Comparison of ENCODE assay signal across 8 cellular contexts in the genomic region with DNA sequence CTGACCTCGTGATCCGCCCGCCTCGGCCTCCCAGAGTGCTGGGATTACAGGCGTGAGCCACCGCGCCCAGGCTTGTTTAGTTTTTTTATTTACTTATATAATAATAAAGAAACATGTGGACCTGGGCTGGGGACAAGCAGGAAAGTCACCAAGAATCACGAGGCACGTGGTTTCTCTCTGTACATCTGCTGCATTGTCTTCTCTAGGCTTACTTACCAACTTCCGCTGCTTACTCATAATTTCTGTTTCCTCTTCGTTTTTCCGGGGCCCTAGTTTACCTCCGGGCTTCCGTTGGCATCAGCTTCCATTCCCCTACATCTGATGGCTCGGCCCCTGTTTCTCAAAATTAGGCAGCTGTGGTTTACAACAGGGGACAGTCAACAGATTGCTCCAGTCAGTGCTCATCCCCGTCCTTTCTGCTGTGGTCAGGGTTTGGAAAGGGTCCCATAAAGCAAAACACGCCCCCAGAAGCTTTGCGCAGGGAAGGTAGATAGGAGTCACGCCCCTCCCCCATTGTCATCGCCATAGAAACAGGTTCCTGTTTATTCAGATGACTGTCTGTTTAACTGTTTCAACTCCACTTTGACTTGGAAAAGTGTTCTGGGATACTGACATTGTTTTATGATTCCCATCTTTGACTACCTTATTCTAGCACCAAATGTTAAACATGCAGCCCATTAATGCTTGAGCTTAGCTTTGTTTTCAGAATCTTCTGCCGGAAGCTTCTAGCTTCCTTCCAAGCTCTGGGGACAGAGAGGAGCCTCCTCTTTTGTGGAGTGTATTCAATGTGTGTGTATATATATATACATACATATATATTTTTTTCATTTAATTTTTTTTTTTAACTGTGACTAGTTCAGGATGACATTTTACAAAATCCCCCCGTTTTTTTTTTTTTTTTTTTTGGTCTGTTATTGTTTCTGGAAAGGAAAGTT. TPM values are rescaled to one million over a fixed set of nuclear protein-coding genes. Genes with fewer than 3 reads are reported as not detected.
DNase-seq lines count a peak whose midpoint lies in the region; ATAC-seq and TF ChIP-seq lines count a peak whose summit lies in the region.

No MANE protein-coding gene starts in this region.

- H3K4me1 ChIP-seq in upper lobe of left lung, result peaks cover 8 to 18% (median 17%) of the 10 kb centered on the region in 4 donors

- peak overlapping the region; percentile 73 to 86 (median 82) for H3K27ac ChIP-seq in upper lobe of left lung

- H3K36me3 ChIP-seq in upper lobe of left lung, result no peaks in the 10 kb centered on the region

- peak in 1 of 4 donors; percentile 16 for TF ChIP-seq POLR2A in upper lobe of left lung (IDR thresholded peaks at IDR 0.05)

- WGBS in upper lobe of left lung, 2 donors, result 33 to 35% methylated on average over 21 to 22 of the region's 22 CpGs

- H3K9me3 ChIP-seq in upper lobe of left lung, result no peaks in the 10 kb centered on the region

- TF ChIP-seq CTCF in upper lobe of left lung (IDR thresholded peaks at IDR 0.05), result no peak

- DNase-seq in ELF-1 (ENCODE audit: low read depth, low spot score) (peak; percentile 62), germinal center (ENCODE audit: low spot score) (peak; percentile 68), pons (ENCODE audit: low spot score) (peak; percentile 49), upper lobe of left lung (peak; percentile 62 to 75), COLO829 (ENCODE audit: low spot score) (no peak)
- DNase-seq in activated T-cell treated with anti-CD3 and anti-CD28 coated beads, Interleukin-2, amount 50 U/mL, for 48 hours, result peak; percentile 81 to 83

- TF ChIP-seq EP300 in upper lobe of left lung (IDR thresholded peaks at IDR 0.05), result peak in 2 of 4 donors; percentile 57 to 66

- ATAC-seq in HG02588 (IDR thresholded peaks at IDR 0.05; ENCODE audit: unreplicated experiment), result peak; percentile 32
- ATAC-seq in upper lobe of left lung (ENCODE audit: low FRiP score in 2 of 2), result peak; percentile 81 to 89

- H3K4me3 ChIP-seq in upper lobe of left lung, result peak overlapping the region in 3 of 4 donors; percentile 14 to 39 (median 37)

- H3K27me3 ChIP-seq in upper lobe of left lung, result no peaks in the 10 kb centered on the region

TF ChIP-seq in PFSK-1, 5 proteins besides CTCF, POLR2A, EP300 and RAD21:
- TF ChIP-seq SIN3A (IDR thresholded peaks at IDR 0.05; ENCODE audit: borderline replicate concordance, insufficient read depth, low read length) (0 out of 2 replicates have a peak, but pooled peaks have one; percentile 22), TAF1 (IDR thresholded peaks at IDR 0.05; ENCODE audit: borderline replicate concordance, insufficient read depth, low read length) (no peak; the same call in 1 of the 2 replicates), FOXP2 (optimal IDR thresholded peaks at IDR 0.05; ENCODE audit: borderline replicate concordance, extremely low read depth, extremely low read length, insufficient read depth) (peak; percentile 98), REST (IDR thresholded peaks at IDR 0.05; ENCODE audit: insufficient read depth in 1 of 2, low read depth in 2 of 2, low read length in 2 of 2) (peak; percentile 3 to 66; a peak in 1 of 4 replicates), POLR2AphosphoS5 (IDR thresholded peaks at IDR 0.05; ENCODE audit: low read depth, low read length) (peak; percentile 48)

RNA-seq across cellular contexts. Expression of gene TXLNB, which starts 32.0 kb away (rescaled TPM):
- not detected for polyA plus RNA-seq in PFSK-1 (2012; ENCODE audit: insufficient read length, low read depth)
- 1 to 10 TPM in 3 of 6 donors, under 1 TPM in 3; 0.52 to 4.2 (median 0.94) TPM for total RNA-seq in upper lobe of left lung

RNA-seq across cellular contexts. Expression of gene CITED2, which starts 50.7 kb away (rescaled TPM):
- 142 TPM for polyA plus RNA-seq in PFSK-1 (2012; ENCODE audit: insufficient read length, low read depth)
- 100 to 1,000 TPM; 103 to 364 (median 228) TPM for total RNA-seq in upper lobe of left lung
